3 cellular contexts compared by ENCODE assay signal in genomic region chr5:91963166-91963565, GRCh38.
A peak's percentile ranks its signal among the peaks of the same experiment; 100 is the strongest.
TF ChIP-seq lines count a peak whose summit lies in the region.

No MANE protein-coding gene starts in this region.

TF ChIP-seq in HepG2, 621 proteins besides CTCF, POLR2A, EP300 and RAD21:
- no peak for TF ChIP-seq RERE (CRISPR knock-in tag; IDR thresholded peaks at IDR 0.05; ENCODE audit: low read depth)
- peak; percentile 77; the same call in 1 of the 2 replicates for TF ChIP-seq RAD51 (IDR thresholded peaks at IDR 0.05; ENCODE audit: borderline replicate concordance)
TF ChIP-seq in HepG2: peak in this region for 1.

TF ChIP-seq in GM12878, 131 proteins besides CTCF, POLR2A, EP300 and RAD21:
- TF ChIP-seq MYC (IDR thresholded peaks at IDR 0.05; ENCODE audit: insufficient read depth, insufficient read length, insufficient replicate concordance, low read length, severe bottlenecking): no peak
- 0 out of 2 replicates have a peak, but pooled peaks have one; percentile 21 for TF ChIP-seq RAD51 (IDR thresholded peaks at IDR 0.05)

TF ChIP-seq in K562, 482 proteins besides CTCF, POLR2A, EP300 and RAD21:
- TF ChIP-seq ZNF79 (CRISPR knock-in tag; IDR thresholded peaks at IDR 0.05; ENCODE audit: low read depth) (no peak), TFE3 (CRISPR knock-in tag; IDR thresholded peaks at IDR 0.05) (peak; percentile 88)
